In the genomic region with DNA sequence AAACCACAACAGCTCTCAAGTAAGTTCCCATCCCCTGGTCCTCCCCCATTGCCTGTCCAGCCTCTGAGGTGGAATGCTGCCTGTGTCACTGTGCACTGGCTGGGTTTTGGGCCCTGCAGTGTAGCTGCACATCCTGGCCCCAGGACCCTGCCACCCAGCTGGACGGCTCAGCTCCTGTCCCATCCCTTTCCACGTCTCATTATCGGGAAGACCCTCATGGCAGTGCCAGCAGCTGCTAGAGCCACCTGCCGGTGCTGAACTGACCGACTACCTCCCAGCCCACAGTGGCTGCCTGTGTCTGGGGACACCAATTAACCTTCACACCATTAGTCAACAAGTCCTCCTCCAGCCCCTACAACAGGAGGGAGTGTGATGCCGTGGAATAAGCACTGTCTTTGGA, we compare ENCODE assay signal across 31 cellular contexts.
"Had no signal": no experiment of that assay in that cellular context is flagged by ENCODE, and none has a peak within 500 bp of the region (broad histone marks: within the 10 kb centered on the region; RNA-seq: fewer than 3 reads in every experiment).

No MANE protein-coding gene starts in this region.

- H3K9me3 ChIP-seq: adrenal gland, ascending aorta, gastrocnemius medialis, sigmoid colon, vagina had no signal

- FAIRE-seq: colon, endothelial cell of umbilical vein had no signal

- H3K4me3 Mint-ChIP-seq: activated CD4-positive, alpha-beta T cell treated with anti-CD3 and anti-CD28 coated beads for 36 hours; activated naive CD8-positive, alpha-beta T cell; activated T-cell treated with anti-CD3 and anti-CD28 coated beads, Interleukin-2, amount 50 U/mL, for 72 hours; naive thymus-derived CD4-positive, alpha-beta T cell; T-helper 1 cell treated with Interleukin-12 subunit alpha and Interleukin-12 subunit beta and Interleukin-4 antibody, amounts not matched to agents 30 μg/mL and 1 μg/mL, for 36 hours; type B pancreatic cell; WTC11 had no signal

- DNase-seq: activated CD4-positive, alpha-beta T cell treated with anti-CD3 and anti-CD28 coated beads for 36 hours; activated CD4-positive, alpha-beta T cell treated with anti-CD3 and anti-CD28 coated beads, Interleukin-2, amount 50 U/mL, for 48 hours; activated CD8-positive, alpha-beta memory T cell treated with anti-CD3 and anti-CD28 coated beads, Interleukin-2, amount 50 U/mL, for 48 hours; activated effector memory CD4-positive, alpha-beta T cell treated with Interleukin-2 at 50 U/mL for 16 hours; activated T-cell treated with anti-CD3 and anti-CD28 coated beads, Interleukin-2, amount 50 U/mL, for 72 hours; brain microvascular endothelial cell; caudate nucleus; effector memory CD4-positive, alpha-beta T cell; gastrocnemius medialis; head of caudate nucleus; hypothalamus; left cardiac atrium; naive thymus-derived CD4-positive, alpha-beta T cell; sigmoid colon; stimulated activated CD4-positive, alpha-beta T cell treated with anti-CD3 and anti-CD28 coated beads, Interleukin-15, amount 100 ng/mL, for 24 hours; stimulated activated CD4-positive, alpha-beta T cell treated with anti-CD3 and anti-CD28 coated beads, Interleukin-2, amount 100 ng/mL, for 48 hours; stimulated activated CD8-positive, alpha-beta memory T cell treated with anti-CD3 and anti-CD28 coated beads, Interleukin-4, amount 100 ng/mL, for 48 hours; stimulated activated naive CD4-positive, alpha-beta T cell treated with Interleukin-2 at 50 U/mL for 16 hours; T1000 had no signal

- H3K27me3 ChIP-seq: adrenal gland, ascending aorta, brain microvascular endothelial cell, esophagus muscularis mucosa, gastrocnemius medialis, sigmoid colon, vagina had no signal

- H3K27me3 Mint-ChIP-seq: activated CD4-positive, alpha-beta T cell treated with anti-CD3 and anti-CD28 coated beads for 36 hours; activated naive CD8-positive, alpha-beta T cell; naive thymus-derived CD4-positive, alpha-beta T cell; type B pancreatic cell had no signal

- H3K27ac Mint-ChIP-seq: activated CD4-positive, alpha-beta T cell treated with anti-CD3 and anti-CD28 coated beads for 36 hours; activated naive CD8-positive, alpha-beta T cell; activated T-cell treated with anti-CD3 and anti-CD28 coated beads, Interleukin-2, amount 50 U/mL, for 72 hours; naive thymus-derived CD4-positive, alpha-beta T cell; T-helper 1 cell treated with Interleukin-12 subunit alpha and Interleukin-12 subunit beta and Interleukin-4 antibody, amounts not matched to agents 30 μg/mL and 1 μg/mL, for 36 hours; type B pancreatic cell; WTC11 had no signal

- H3K9me3 Mint-ChIP-seq: activated T-cell treated with anti-CD3 and anti-CD28 coated beads, Interleukin-2, amount 50 U/mL, for 72 hours; type B pancreatic cell had no signal

- H3K4me2 ChIP-seq: smooth muscle cell had no signal

- H3K4me1 ChIP-seq: ascending aorta, sigmoid colon had no signal

- H3K4me3 ChIP-seq: adrenal gland, ascending aorta, esophagus muscularis mucosa, gastrocnemius medialis, sigmoid colon, smooth muscle cell, thoracic aorta, vagina had no signal

- H3K36me3 ChIP-seq: adrenal gland, ascending aorta, brain microvascular endothelial cell, gastrocnemius medialis, sigmoid colon, thoracic aorta, vagina had no signal

- H3K27ac ChIP-seq: brain microvascular endothelial cell, sigmoid colon, thoracic aorta had no signal

- ATAC-seq: activated CD4-positive, alpha-beta T cell treated with anti-CD3 and anti-CD28 coated beads for 36 hours; activated T-cell treated with anti-CD3 and anti-CD28 coated beads, Interleukin-2, amount 50 U/mL, for 72 hours; gastrocnemius medialis; left cardiac atrium; naive thymus-derived CD4-positive, alpha-beta T cell; WTC11 had no signal
